ENCODE assay signal across 9 cellular contexts in genomic region chr2:38106420-38107182, GRCh38. TPM values are rescaled to one million over a fixed set of nuclear protein-coding genes. Genes with fewer than 3 reads are reported as not detected.
DNase-seq lines count a peak whose midpoint lies in the region; ATAC-seq and TF ChIP-seq lines count a peak whose summit lies in the region.
"Had no signal": no experiment of that assay in that cellular context is flagged by ENCODE, and none has a peak within 500 bp of the region (broad histone marks: within the 10 kb centered on the region; RNA-seq: fewer than 3 reads in every experiment).

No MANE protein-coding gene starts in this region.

- H3K36me3 Mint-ChIP-seq in stimulated activated effector memory CD8-positive, alpha-beta T cell treated with anti-CD3 and anti-CD28 coated beads, Interleukin-12 subunit alpha, Interleukin-12 subunit beta, amount 100 ng/mL, for 72 hours, result no peaks in the 10 kb centered on the region

- H2AFZ ChIP-seq in HCT116 (ENCODE audit: low read depth, low read length, poor library complexity, severe bottlenecking), result no peak overlapping the region

- POLR2A ChIA-PET in HCT116 (lab: Charles Lee), result no interaction called here

- intact Hi-C loops in HCT116 (cut with micrococcal nuclease), result no loop called here
- intact Hi-C loops in posterior vena cava (cut with DNase I), result no loop called here

- H3K27me3 ChIP-seq in HCT116 (ENCODE audit: insufficient read depth, low read length) (no peaks in the 10 kb centered on the region), RWPE2 (ENCODE audit: insufficient read depth, poor library complexity, severe bottlenecking) (no peaks in the 10 kb centered on the region)

- H3K4me3 Mint-ChIP-seq in stimulated activated effector memory CD8-positive, alpha-beta T cell treated with anti-CD3 and anti-CD28 coated beads, Interleukin-12 subunit alpha, Interleukin-12 subunit beta, amount 100 ng/mL, for 72 hours, result peak overlapping the region; percentile 41

- RAD21 ChIA-PET in HCT116 (lab: Charles Lee; ENCODE audit: low non-redundant PET in 1 of 2, low total read pairs in 2 of 2, uncharacterized antibody in 2 of 2, unreplicated experiment in 2 of 2), result no interaction called here

- no peaks in the 10 kb centered on the region for H3K79me2 ChIP-seq in HCT116 (ENCODE audit: insufficient read depth, low read length)

- H3K36me3 ChIP-seq in HCT116 (ENCODE audit: control insufficient read depth in 1 of 2, insufficient read depth in 2 of 2, low read length in 2 of 2), result no peaks in the 10 kb centered on the region
- no peaks in the 10 kb centered on the region for H3K36me3 ChIP-seq in RWPE2 (ENCODE audit: low read depth)

- CTCF ChIA-PET in HCT116 (lab: Charles Lee), result interaction anchor here (1.9 kb wide), 2 partner anchors 9 to 30 kb away, joined by 7 to 9 read pairs; partner anchors contain the start of gene CYP1B1

- DNase-seq in HCT116 (ENCODE audit: low read depth, low spot score), result no peak
- no peak for DNase-seq in RWPE2 (ENCODE audit: low spot score)
- peak; percentile 80 for DNase-seq in fibroblast of the aortic adventitia (ENCODE audit: low read depth)
- DNase-seq in stimulated activated effector memory CD8-positive, alpha-beta T cell treated with anti-CD3 and anti-CD28 coated beads, Interleukin-12 subunit alpha, Interleukin-12 subunit beta, amount 100 ng/mL, for 72 hours (ENCODE audit: low spot score in 2 of 2), result no peak
- no peak for DNase-seq in posterior vena cava (ENCODE audit: low spot score)
- no peak for DNase-seq in RPMI8226
- no peak for DNase-seq in erythroblast (lab: John Stamatoyannopoulos, UW)

- ATAC-seq in HCT116 (no peak), RWPE2 (ENCODE audit: low read depth) (peak; percentile 79), HG02981 (IDR thresholded peaks at IDR 0.05; ENCODE audit: unreplicated experiment) (no peak)
- ATAC-seq in stimulated activated effector memory CD8-positive, alpha-beta T cell treated with anti-CD3 and anti-CD28 coated beads, Interleukin-12 subunit alpha, Interleukin-12 subunit beta, amount 100 ng/mL, for 72 hours, result peak; percentile 84

- no peaks in the 10 kb centered on the region for H3K9me2 ChIP-seq in HCT116 (ENCODE audit: insufficient read depth)

- no peak overlapping the region for H3K27ac Mint-ChIP-seq in stimulated activated effector memory CD8-positive, alpha-beta T cell treated with anti-CD3 and anti-CD28 coated beads, Interleukin-12 subunit alpha, Interleukin-12 subunit beta, amount 100 ng/mL, for 72 hours

- no peaks in the 10 kb centered on the region for H4K20me1 ChIP-seq in HCT116 (ENCODE audit: insufficient read depth)

- H3K4me1 ChIP-seq in HCT116 (ENCODE audit: control insufficient read depth in 1 of 2, insufficient read depth in 2 of 2, low read length in 2 of 2), result peaks cover 0 to 8% of the 10 kb centered on the region in 2 experiments; a peak in 2 of 4 replicates
- peaks cover 21% of the 10 kb centered on the region for H3K4me1 ChIP-seq in RWPE2 (ENCODE audit: insufficient read depth, poor library complexity, severe bottlenecking)

- no peak overlapping the region for H3K9ac ChIP-seq in HCT116 (ENCODE audit: low read length)
- H3K9ac ChIP-seq: KMS-11 had no signal

- no peak overlapping the region for H3K4me3 ChIP-seq in HCT116 (replicated peaks in 1 of 2; ENCODE audit: low read depth in 1 of 2, low read length in 2 of 2)
- H3K4me3 ChIP-seq in RWPE2 (ENCODE audit: severe bottlenecking), result no peak overlapping the region
- no peak overlapping the region for H3K4me3 ChIP-seq in fibroblast of the aortic adventitia (ENCODE audit: low read depth, low read length)

- TF ChIP-seq CTCF in HCT116 (IDR thresholded peaks at IDR 0.05 in 2 of 3, conservative IDR thresholded peaks at IDR 0.05 in 1 of 3; ENCODE audit: borderline replicate concordance in 1 of 3, insufficient read depth in 1 of 3, low read depth in 2 of 3, low read length in 2 of 3), result no peak
- TF ChIP-seq CTCF in RWPE2 (IDR thresholded peaks at IDR 0.05; ENCODE audit: poor library complexity, severe bottlenecking), result no peak
- no peak for TF ChIP-seq CTCF in fibroblast of the aortic adventitia (IDR thresholded peaks at IDR 0.05; ENCODE audit: insufficient read depth, low read length)

- TF ChIP-seq POLR2A in HCT116 (IDR thresholded peaks at IDR 0.05; ENCODE audit: borderline replicate concordance, extremely low read depth, insufficient read depth, insufficient read length) (no peak), erythroblast (IDR thresholded peaks at IDR 0.05; ENCODE audit: low read length) (no peak)

- peak overlapping the region; percentile 20; the same call in 1 of the 2 replicates for H3K4me2 ChIP-seq in HCT116 (ENCODE audit: low read length)
- H3K4me2 ChIP-seq: KMS-11 had no signal

- H3K4me1 Mint-ChIP-seq in stimulated activated effector memory CD8-positive, alpha-beta T cell treated with anti-CD3 and anti-CD28 coated beads, Interleukin-12 subunit alpha, Interleukin-12 subunit beta, amount 100 ng/mL, for 72 hours, result peaks cover 26% of the 10 kb centered on the region

- H3K9me3 ChIP-seq in HCT116 (ENCODE audit: control insufficient read depth in 1 of 2, insufficient read depth in 1 of 2, low read depth in 1 of 2, low read length in 2 of 2) (no peaks in the 10 kb centered on the region), RWPE2 (ENCODE audit: severe bottlenecking) (no peaks in the 10 kb centered on the region)

- H3K9me3 Mint-ChIP-seq in stimulated activated effector memory CD8-positive, alpha-beta T cell treated with anti-CD3 and anti-CD28 coated beads, Interleukin-12 subunit alpha, Interleukin-12 subunit beta, amount 100 ng/mL, for 72 hours, result no peaks in the 10 kb centered on the region

- BruUV-seq in HCT116 (replicated peaks; lab: Mats Ljungman, UMichigan), result no TSS peak

- no peak for TF ChIP-seq RAD21 in HCT116 (IDR thresholded peaks at IDR 0.05; ENCODE audit: low read depth)

- H3K27ac ChIP-seq in HCT116 (ENCODE audit: low read depth, low read length) (no peak overlapping the region), RWPE2 (ENCODE audit: poor library complexity, severe bottlenecking) (peak overlapping the region; percentile 37)
- H3K27ac ChIP-seq: KMS-11 had no signal

TF ChIP-seq in HCT116, 20 proteins besides CTCF, POLR2A, EP300 and RAD21:
- TF ChIP-seq FOSL1 (IDR thresholded peaks at IDR 0.05; ENCODE audit: low read depth) (no peak), ATF3 (IDR thresholded peaks at IDR 0.05) (no peak), JUND (IDR thresholded peaks at IDR 0.05) (no peak), SP1 (IDR thresholded peaks at IDR 0.05; ENCODE audit: low read depth) (no peak), ZNF274 (IDR thresholded peaks at IDR 0.05; ENCODE audit: low read depth, low read length) (no peak), SRF (IDR thresholded peaks at IDR 0.05; ENCODE audit: low read depth) (no peak), ZFX (IDR thresholded peaks at IDR 0.05) (no peak), TCF7L2 (IDR thresholded peaks at IDR 0.05; ENCODE audit: borderline replicate concordance, extremely low read depth, insufficient read depth, insufficient read length) (no peak), MAX (IDR thresholded peaks at IDR 0.05) (no peak), EZH2 (IDR thresholded peaks at IDR 0.05) (no peak), EZH2phosphoT487 (IDR thresholded peaks at IDR 0.05; ENCODE audit: borderline replicate concordance) (no peak), CEBPB (IDR thresholded peaks at IDR 0.05; ENCODE audit: low read depth) (no peak), EGR1 (IDR thresholded peaks at IDR 0.05; ENCODE audit: low read depth) (no peak), YY1 (IDR thresholded peaks at IDR 0.05; ENCODE audit: extremely low read depth, insufficient replicate concordance, low read depth, low read length) (no peak), ELF1 (IDR thresholded peaks at IDR 0.05; ENCODE audit: borderline replicate concordance, low read depth) (no peak), CBX3 (IDR thresholded peaks at IDR 0.05; ENCODE audit: low read depth) (no peak), SIN3A (IDR thresholded peaks at IDR 0.05; ENCODE audit: low read depth) (no peak)

RNA-seq across cellular contexts. Expression of gene CYP1B1, which starts 30.6 kb away (rescaled TPM):
- total RNA-seq in HCT116 (2021; ENCODE audit: unreplicated experiment), result 2.6 TPM
- polyA plus RNA-seq in HCT116 (2012), result 0.24 and 0.33 TPM in 2 replicates
- 146 and 199 TPM in 2 replicates for total RNA-seq in fibroblast of the aortic adventitia (ENCODE audit: low replicate concordance)
- total RNA-seq in posterior vena cava, result 10 to 100 TPM; 49.8 to 90.9 TPM

Comparison
In these comparisons a context has a peak if more than half of its experiments do, and no peak if none do; other contexts are left out.
1. ATAC-seq: peak in RWPE2 (single experiment) and stimulated activated effector memory CD8-positive, alpha-beta T cell treated with anti-CD3 and anti-CD28 coated beads, Interleukin-12 subunit alpha, Interleukin-12 subunit beta, amount 100 ng/mL, for 72 hours (single experiment); none in HCT116 (single experiment) and HG02981 (single experiment).
2. RNA of gene CYP1B1, which starts 30.6 kb away (total RNA-seq): 146 to 199 TPM in fibroblast of the aortic adventitia and 49.8 to 90.9 TPM in posterior vena cava; 2.6 TPM in HCT116 (single experiment); every median in the first group is over 10 times any median in the second.